Comparison of ENCODE assay signal across 6 cellular contexts in the genomic region with DNA sequence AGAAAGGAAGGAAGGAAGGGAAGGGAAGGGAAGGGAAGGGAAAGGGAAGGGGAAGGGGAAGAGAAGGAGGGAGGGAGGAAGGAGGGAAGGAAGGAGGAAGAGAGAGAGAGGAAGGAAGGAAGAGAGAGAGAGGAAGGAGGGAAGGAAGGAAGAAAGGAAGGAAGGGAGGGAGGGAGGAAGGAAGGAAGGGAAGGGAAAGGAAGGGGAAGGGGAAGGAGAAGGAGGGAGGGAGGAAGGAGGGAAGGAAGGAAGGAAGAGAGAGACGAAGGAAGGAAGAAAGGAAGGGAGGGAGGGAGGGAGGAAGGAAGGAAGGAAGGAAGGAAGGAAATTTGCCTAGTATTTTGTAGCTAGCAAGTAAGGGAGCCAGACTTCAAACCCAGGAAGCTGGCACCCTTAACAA.
"Had no signal": no experiment of that assay in that cellular context is flagged by ENCODE, and none has a peak within 500 bp of the region (broad histone marks: within the 10 kb centered on the region; RNA-seq: fewer than 3 reads in every experiment).

No MANE protein-coding gene starts in this region.

- H3K27ac ChIP-seq: HL-60, KMS-11 had no signal

- H3K4me2 ChIP-seq: KMS-11 had no signal

- DNase-seq: IMR-90, KBM-7, KG1 had no signal

- FAIRE-seq: HTR-8/SVneo had no signal

- H3K9ac ChIP-seq: KMS-11 had no signal
